Comparison of ENCODE assay signal across 1 cellular context in genomic region chrX:136589966-136590365, GRCh38.
TF ChIP-seq lines count a peak whose summit lies in the region.

No MANE protein-coding gene starts in this region.

TF ChIP-seq in HepG2, 621 proteins besides CTCF, POLR2A, EP300 and RAD21:
- TF ChIP-seq ZUFSP (CRISPR knock-in tag; IDR thresholded peaks at IDR 0.05; ENCODE audit: borderline replicate concordance) (no peak), SPEN (CRISPR knock-in tag; IDR thresholded peaks at IDR 0.05; ENCODE audit: low read depth) (no peak), FOXO4 (CRISPR knock-in tag; conservative IDR thresholded peaks at IDR 0.05) (no peak), KDM5B (CRISPR knock-in tag; IDR thresholded peaks at IDR 0.05; ENCODE audit: borderline replicate concordance) (no peak), POLR2AphosphoS2 (IDR thresholded peaks at IDR 0.05; ENCODE audit: low read depth, low read length) (no peak), PRPF4 (IDR thresholded peaks at IDR 0.05; ENCODE audit: low read depth, low read length, poor library complexity, severe bottlenecking) (no peak), PPARG (CRISPR knock-in tag; conservative IDR thresholded peaks at IDR 0.05) (no peak), KDM2A (CRISPR knock-in tag; IDR thresholded peaks at IDR 0.05; ENCODE audit: borderline replicate concordance, low read depth) (no peak), ZNF18 (CRISPR knock-in tag; IDR thresholded peaks at IDR 0.05; ENCODE audit: insufficient replicate concordance) (no peak), PRDM10 (CRISPR knock-in tag; IDR thresholded peaks at IDR 0.05; ENCODE audit: low read depth) (no peak), ZFP41 (CRISPR knock-in tag; IDR thresholded peaks at IDR 0.05; ENCODE audit: borderline replicate concordance) (no peak), SP140L (CRISPR knock-in tag; IDR thresholded peaks at IDR 0.05; ENCODE audit: borderline replicate concordance) (no peak), THAP11 (CRISPR knock-in tag; IDR thresholded peaks at IDR 0.05) (no peak), DNMT3B (CRISPR knock-in tag; conservative IDR thresholded peaks at IDR 0.05) (no peak), TERF1 (CRISPR knock-in tag; IDR thresholded peaks at IDR 0.05) (no peak), ZNF180 (CRISPR knock-in tag; IDR thresholded peaks at IDR 0.05; ENCODE audit: borderline replicate concordance, low read depth) (no peak), DNMT1 (CRISPR knock-in tag; IDR thresholded peaks at IDR 0.05) (no peak), E2F2 (CRISPR knock-in tag; IDR thresholded peaks at IDR 0.05; ENCODE audit: borderline replicate concordance) (no peak), PHB2 (IDR thresholded peaks at IDR 0.05; ENCODE audit: partially characterized antibody) (no peak)
TF ChIP-seq in HepG2: peak in this region for 0.
